ENCODE assay signal across 17 cellular contexts in genomic region chr14:75886661-75887348, GRCh38.
DNase-seq lines count a peak whose midpoint lies in the region; ATAC-seq, FAIRE-seq and TF ChIP-seq lines count a peak whose summit lies in the region.
"Had no signal": no experiment of that assay in that cellular context is flagged by ENCODE, and none has a peak within 500 bp of the region (broad histone marks: within the 10 kb centered on the region; RNA-seq: fewer than 3 reads in every experiment).

No MANE protein-coding gene starts in this region.

- BruUV-seq in IMR-90 (replicated peaks; lab: Mats Ljungman, UMichigan), result no TSS peak

- peak; percentile 28 for ATAC-seq in IMR-90 (ENCODE audit: low read depth)
- ATAC-seq: activated naive CD8-positive, alpha-beta T cell treated with anti-CD3 and anti-CD28 coated beads, Interleukin-2, amount 50 U/mL, for 24 hours had no signal

- no peak overlapping the region for H2AFZ ChIP-seq in IMR-90 (replicated peaks; ENCODE audit: low read length, poor library complexity)

- no peak overlapping the region for H2BK15ac ChIP-seq in IMR-90 (ENCODE audit: low read depth, low read length)

- intact Hi-C loops in IMR-90 (cut with micrococcal nuclease), result no loop called here
- intact Hi-C loops in breast epithelium (cut with DNase I; ENCODE audit: low total_unique reads), result no loop called here

- no peaks in the 10 kb centered on the region for H4K20me1 ChIP-seq in IMR-90 (ENCODE audit: insufficient read depth, low read length)

- H3K9ac ChIP-seq in IMR-90 (ENCODE audit: low read depth, low read length), result no peak overlapping the region

- POLR2A ChIA-PET in IMR-90 (lab: Charles Lee; ENCODE audit: unreplicated experiment), result no interaction called here

- H4K8ac ChIP-seq in IMR-90 (ENCODE audit: low read depth in 2 of 2, low read length in 2 of 2), result peak overlapping the region in 1 of 2 experiments; percentile 13; a peak in 1 of 4 replicates

- no CpG with 5 or more reads among the region's 5 CpGs for WGBS in IMR-90 (ENCODE audit: extremely low coverage in 2 of 2, insufficient read length in 1 of 2), 2 experiments

- no peak overlapping the region for H3K27ac ChIP-seq in IMR-90 (ENCODE audit: insufficient read depth, low read length)
- peak overlapping the region; percentile 40 to 62 for H3K27ac ChIP-seq in breast epithelium
- H3K27ac ChIP-seq: psoas muscle had no signal

- no peak overlapping the region for H2BK20ac ChIP-seq in IMR-90 (ENCODE audit: low read depth, low read length)

- H3K4me3 ChIP-seq in IMR-90 (ENCODE audit: insufficient read depth, low read depth, low read length) (no peak overlapping the region), breast epithelium (no peak overlapping the region)
- H3K4me3 ChIP-seq: MG63, psoas muscle had no signal

- no peak overlapping the region; the same call in 1 of the 2 replicates for H2AK5ac ChIP-seq in IMR-90 (ENCODE audit: low read depth, low read length)

- H4K5ac ChIP-seq in IMR-90 (ENCODE audit: low read depth, low read length), result no peak overlapping the region

- H3K36me3 ChIP-seq in IMR-90 (ENCODE audit: control insufficient read depth, insufficient read depth, low read length) (no peaks in the 10 kb centered on the region), breast epithelium (no peaks in the 10 kb centered on the region)
- H3K36me3 ChIP-seq: MG63 had no signal

- dilution Hi-C loops in IMR-90 (cut with HindIII; ENCODE audit: low sequenced_read_pairs, unreplicated experiment), result no loop called here

- no peak for TF ChIP-seq CTCF in IMR-90 (conservative IDR thresholded peaks at IDR 0.05; ENCODE audit: low read depth, low read length)
- no peak for TF ChIP-seq CTCF in breast epithelium (IDR thresholded peaks at IDR 0.05)

- TF ChIP-seq POLR2A in IMR-90 (IDR thresholded peaks at IDR 0.05; ENCODE audit: low read depth, low read length), result no peak
- no peak for TF ChIP-seq POLR2A in breast epithelium (IDR thresholded peaks at IDR 0.05)

- no peak overlapping the region for H2BK5ac ChIP-seq in IMR-90 (ENCODE audit: low read depth, low read length, poor library complexity, severe bottlenecking)

- H2BK120ac ChIP-seq in IMR-90 (ENCODE audit: low read depth, low read length), result peak overlapping the region; percentile 36; the same call in 1 of the 2 replicates

- no peak for TF ChIP-seq RAD21 in IMR-90 (IDR thresholded peaks at IDR 0.05; ENCODE audit: low read length)

- 0 out of 2 replicates have a peak overlapping the region, but pooled peaks have one; percentile 3 for H3K4ac ChIP-seq in IMR-90 (ENCODE audit: low read depth, low read length)

- H3K14ac ChIP-seq in IMR-90 (replicated peaks; ENCODE audit: low read depth, low read length), result no peak overlapping the region

- H3K27me3 ChIP-seq in IMR-90 (ENCODE audit: control insufficient read depth, insufficient read depth, low read length) (no peaks in the 10 kb centered on the region), breast epithelium (no peaks in the 10 kb centered on the region)
- H3K27me3 ChIP-seq: MG63 had no signal

- in situ Hi-C loops in IMR-90 (cut with MboI; ENCODE audit: low sequenced_read_pairs), result no loop called here

- no peak overlapping the region for H3K18ac ChIP-seq in IMR-90 (ENCODE audit: low read depth, low read length)

- H3K9me1 ChIP-seq in IMR-90 (ENCODE audit: insufficient read depth, low read length), result peaks cover 6% of the 10 kb centered on the region; the same call in 1 of the 2 replicates

- DNase-seq in IMR-90 (no peak), breast epithelium (ENCODE audit: low spot score in 2 of 2) (no peak), iris pigment epithelial cell (ENCODE audit: low read depth) (peak; percentile 77), urothelium cell line (ENCODE audit: low spot score) (no peak)
- no peak for DNase-seq in stimulated activated CD4-positive, alpha-beta T cell treated with anti-CD3 and anti-CD28 coated beads, Interleukin-4, amount 100 ng/mL, for 4 hours
- no peak for DNase-seq in stimulated activated CD4-positive, alpha-beta T cell treated with anti-CD3 and anti-CD28 coated beads, Interleukin-2, amount 100 ng/mL, for 48 hours
- DNase-seq in activated effector memory CD4-positive, alpha-beta T cell treated with anti-CD3 and anti-CD28 coated beads, Interleukin-2, amount 50 U/mL, for 16 hours, result no peak
- DNase-seq: activated CD4-positive, alpha-beta T cell treated with anti-CD3 and anti-CD28 coated beads, Interleukin-2, amount 50 U/mL, for 4 hours; activated naive CD8-positive, alpha-beta T cell treated with anti-CD3 and anti-CD28 coated beads, Interleukin-2, amount 50 U/mL, for 24 hours; activated T-cell treated with anti-CD3 and anti-CD28 coated beads, Interleukin-2, amount 50 U/mL, for 24 hours; C1 segment of cervical spinal cord; DMS53; MG63; NCI-H1930; NCI-H526 treated with DMSO at 0.1 percent for 48 hours; psoas muscle had no signal

- no peak overlapping the region for H3K56ac ChIP-seq in IMR-90 (ENCODE audit: extremely low read depth, insufficient read depth, low read length)

- FAIRE-seq in urothelium cell line (lab: Jason Lieb, UNC), result peak; percentile 20
- FAIRE-seq: H1 had no signal

- H3K79me1 ChIP-seq in IMR-90 (ENCODE audit: low read depth in 1 of 2, low read length in 2 of 2), result no peaks in the 10 kb centered on the region

- H4K91ac ChIP-seq in IMR-90 (ENCODE audit: insufficient read depth, low read depth, low read length), result no peak overlapping the region

- H3K9me3 ChIP-seq in IMR-90 (ENCODE audit: control insufficient read depth, insufficient read depth, low read length), result no peaks in the 10 kb centered on the region
- no peaks in the 10 kb centered on the region for H3K9me3 ChIP-seq in breast epithelium
- H3K9me3 ChIP-seq: MG63, psoas muscle had no signal

- H3K4me1 ChIP-seq in IMR-90 (ENCODE audit: control insufficient read depth, insufficient read depth, low read length) (peaks cover 13% of the 10 kb centered on the region), breast epithelium (peaks cover 0 to 10% of the 10 kb centered on the region in 2 donors)

- H3K23ac ChIP-seq in IMR-90 (ENCODE audit: low read depth, low read length), result 0 out of 2 replicates have a peak overlapping the region, but pooled peaks have one; percentile 8

- no peak overlapping the region for H2AK9ac ChIP-seq in IMR-90 (replicated peaks; ENCODE audit: low read depth, low read length, poor library complexity)

- CTCF ChIA-PET in IMR-90 (lab: Yijun Ruan, JAX), result interaction anchor here (0.7 to 1.5 kb wide), 2 partner anchors 20 to 96 kb away, joined by 4 to 5 read pairs; no protein-coding TSS in a partner anchor

- peak overlapping the region; percentile 1; the same call in 1 of the 2 replicates for H3K4me2 ChIP-seq in IMR-90 (ENCODE audit: low read depth, low read length)

TF ChIP-seq in IMR-90, 13 proteins besides CTCF, POLR2A, EP300 and RAD21:
- TF ChIP-seq SMC3 (IDR thresholded peaks at IDR 0.05; ENCODE audit: low read depth, low read length), result no peak
- TF ChIP-seq BHLHE40 (IDR thresholded peaks at IDR 0.05; ENCODE audit: low read depth, low read length), result no peak
- no peak for TF ChIP-seq USF2 (IDR thresholded peaks at IDR 0.05; ENCODE audit: low read depth, low read length)
- TF ChIP-seq FOS (IDR thresholded peaks at IDR 0.05; ENCODE audit: low read depth, low read length), result no peak
- no peak for TF ChIP-seq MXI1 (IDR thresholded peaks at IDR 0.05; ENCODE audit: borderline replicate concordance, low read depth, low read length)
- TF ChIP-seq RCOR1 (IDR thresholded peaks at IDR 0.05; ENCODE audit: insufficient replicate concordance, low read length), result no peak
- TF ChIP-seq RFX5 (IDR thresholded peaks at IDR 0.05; ENCODE audit: low read depth, low read length), result no peak
- no peak for TF ChIP-seq NFE2L2 (IDR thresholded peaks at IDR 0.05; ENCODE audit: low read depth, low read length)
- no peak for TF ChIP-seq MAZ (IDR thresholded peaks at IDR 0.05; ENCODE audit: borderline replicate concordance, low read depth, low read length)
- no peak for TF ChIP-seq ELK1 (IDR thresholded peaks at IDR 0.05; ENCODE audit: borderline replicate concordance, low read depth, low read length)
- no peak for TF ChIP-seq MAFK (IDR thresholded peaks at IDR 0.05; ENCODE audit: low read depth, low read length)
- no peak for TF ChIP-seq CHD1 (IDR thresholded peaks at IDR 0.05; ENCODE audit: low read depth, low read length)
- no peak for TF ChIP-seq CEBPB (IDR thresholded peaks at IDR 0.05; ENCODE audit: low read depth, low read length)
TF ChIP-seq in IMR-90: peak in this region for 0.
